23 cellular contexts compared by ENCODE assay signal in the genomic region with DNA sequence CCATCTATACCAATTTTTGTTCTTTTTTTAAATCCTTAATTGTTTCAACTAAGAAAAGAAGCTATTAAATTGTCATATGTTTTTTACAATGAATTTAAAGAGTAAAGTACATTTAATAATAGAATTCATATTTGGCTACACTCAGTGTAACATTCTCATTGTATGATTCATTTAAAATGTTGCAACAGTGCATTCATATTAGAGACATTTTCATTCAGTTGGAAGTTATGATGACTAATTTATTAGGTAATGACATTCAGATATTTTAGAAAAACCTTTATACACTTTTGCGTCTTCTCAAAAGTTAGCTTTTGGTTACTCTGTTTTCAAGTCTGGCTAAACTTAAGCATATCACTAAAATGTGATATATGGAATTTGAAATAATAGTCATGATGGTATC.
DNase-seq lines count a peak whose midpoint lies in the region; ATAC-seq and TF ChIP-seq lines count a peak whose summit lies in the region.
"Had no signal": no experiment of that assay in that cellular context is flagged by ENCODE, and none has a peak within 500 bp of the region (broad histone marks: within the 10 kb centered on the region; RNA-seq: fewer than 3 reads in every experiment).

No MANE protein-coding gene starts in this region.

- no peak overlapping the region for H3K23ac ChIP-seq in IMR-90 (ENCODE audit: low read depth, low read length)

- CTCF ChIA-PET in IMR-90 (lab: Yijun Ruan, JAX) (no interaction called here), mammary epithelial cell (lab: Charles Lee; ENCODE audit: low non-redundant PET) (no interaction called here)

- dilution Hi-C loops in IMR-90 (cut with HindIII; ENCODE audit: low sequenced_read_pairs, unreplicated experiment) (no loop called here), mammary epithelial cell (cut with HindIII; ENCODE audit: low sequenced_read_pairs) (no loop called here)

- ATAC-seq in IMR-90 (ENCODE audit: low read depth) (no peak), GM21737 (IDR thresholded peaks at IDR 0.05; ENCODE audit: unreplicated experiment) (no peak), left colon (no peak)
- ATAC-seq: natural killer cell treated with Interleukin-12 subunit alpha and Interleukin-12 subunit beta and Interleukin-15 and Interleukin-18, amount 100 ng/mL, for 72 hours had no signal

- no peak overlapping the region for H2AK5ac ChIP-seq in IMR-90 (ENCODE audit: low read depth, low read length)

- no peak overlapping the region for H2BK120ac ChIP-seq in IMR-90 (ENCODE audit: low read depth, low read length)

- H3K9me3 Mint-ChIP-seq in osteocyte (ENCODE audit: unreplicated experiment): peaks cover 26% of the 10 kb centered on the region

- H2AK9ac ChIP-seq in IMR-90 (replicated peaks; ENCODE audit: low read depth, low read length, poor library complexity): no peak overlapping the region

- peaks cover 9% of the 10 kb centered on the region for H3K4me1 Mint-ChIP-seq in osteocyte (ENCODE audit: unreplicated experiment)
- H3K4me1 Mint-ChIP-seq: activated CD4-positive, alpha-beta T cell treated with anti-CD3 and anti-CD28 coated beads, Interleukin-2, amount 10 ng/mL, durations not matched to agents 7 days and 5 days; endodermal cell had no signal

- H3K4me2 ChIP-seq in IMR-90 (ENCODE audit: low read depth, low read length) (no peak overlapping the region), mammary epithelial cell (ENCODE audit: insufficient read depth, low read depth, low read length) (peak overlapping the region; percentile 16)

- H3K27ac Mint-ChIP-seq in osteocyte (ENCODE audit: unreplicated experiment): no peak overlapping the region
- H3K27ac Mint-ChIP-seq: activated CD4-positive, alpha-beta T cell treated with anti-CD3 and anti-CD28 coated beads, Interleukin-2, amount 10 ng/mL, durations not matched to agents 7 days and 5 days; endodermal cell; natural killer cell treated with Interleukin-12 subunit alpha and Interleukin-12 subunit beta and Interleukin-15 and Interleukin-18, amount 100 ng/mL, for 72 hours had no signal

- peaks cover 5% of the 10 kb centered on the region for H3K9me3 ChIP-seq in IMR-90 (ENCODE audit: control insufficient read depth, insufficient read depth, low read length)
- peaks cover 5% of the 10 kb centered on the region for H3K9me3 ChIP-seq in mammary epithelial cell (replicated peaks; ENCODE audit: insufficient read depth, low read length)
- H3K9me3 ChIP-seq: prostate gland had no signal

- H3K27me3 ChIP-seq in IMR-90 (ENCODE audit: control insufficient read depth, insufficient read depth, low read length): no peaks in the 10 kb centered on the region
- no peaks in the 10 kb centered on the region for H3K27me3 ChIP-seq in mammary epithelial cell (ENCODE audit: insufficient read depth, low read length)

- H3K9ac ChIP-seq in IMR-90 (ENCODE audit: low read depth, low read length): no peak overlapping the region
- H3K9ac ChIP-seq in mammary epithelial cell (ENCODE audit: insufficient read depth, low read length): no peak overlapping the region

- H4K5ac ChIP-seq in IMR-90 (ENCODE audit: low read depth, low read length): no peak overlapping the region

- DNase-seq in AG10803 (ENCODE audit: low read depth) (peak; percentile 26), IMR-90 (peak; percentile 72), mammary epithelial cell (peak; percentile 45), iris pigment epithelial cell (ENCODE audit: low read depth) (peak; percentile 80), left colon (no peak), osteocyte (ENCODE audit: extremely low spot score, unreplicated experiment) (no peak)
- DNase-seq in activated effector memory CD4-positive, alpha-beta T cell treated with Interleukin-2 at 50 U/mL for 16 hours: no peak
- DNase-seq: activated CD4-positive, alpha-beta T cell treated with anti-CD3 and anti-CD28 coated beads, Interleukin-2, amount 10 ng/mL, durations not matched to agents 7 days and 5 days; activated CD8-positive, alpha-beta memory T cell treated with anti-CD3 and anti-CD28 coated beads, Interleukin-2, amount 50 U/mL, for 4 hours; activated effector memory CD4-positive, alpha-beta T cell treated with anti-CD3 and anti-CD28 coated beads, Interleukin-2, amount 50 U/mL, for 16 hours; endodermal cell; GDM1; KG1; NCI-H1092 treated with DMSO at 0.1 percent for 48 hours; NCI-H2081 treated with DMSO at 0.1 percent for 48 hours; NCI-H510A treated with DMSO at 0.1 percent for 48 hours; SHP77; stimulated activated CD4-positive, alpha-beta T cell treated with anti-CD3 and anti-CD28 coated beads, Interleukin-4, amount 100 ng/mL, for 4 hours; T-helper 1 cell had no signal

- H3K4me1 ChIP-seq in IMR-90 (ENCODE audit: control insufficient read depth, insufficient read depth, low read length): no peaks in the 10 kb centered on the region
- no peaks in the 10 kb centered on the region for H3K4me1 ChIP-seq in mammary epithelial cell (ENCODE audit: insufficient read depth, low read length)
- H3K4me1 ChIP-seq: prostate gland had no signal

- H3K14ac ChIP-seq in IMR-90 (replicated peaks; ENCODE audit: low read depth, low read length): no peak overlapping the region

- no peaks in the 10 kb centered on the region for H3K36me3 ChIP-seq in IMR-90 (ENCODE audit: control insufficient read depth, insufficient read depth, low read length)
- H3K36me3 ChIP-seq in mammary epithelial cell (ENCODE audit: insufficient read depth, low read length): no peaks in the 10 kb centered on the region
- H3K36me3 ChIP-seq: prostate gland had no signal

- H3K27ac ChIP-seq in IMR-90 (ENCODE audit: insufficient read depth, low read length) (no peak overlapping the region), mammary epithelial cell (ENCODE audit: insufficient read depth, low read depth, low read length) (no peak overlapping the region)
- H3K27ac ChIP-seq: C4-2B, prostate gland had no signal

- H3K4me3 ChIP-seq in AG10803 (ENCODE audit: low read length) (no peak overlapping the region), IMR-90 (ENCODE audit: insufficient read depth, low read depth, low read length) (no peak overlapping the region), mammary epithelial cell (replicated peaks in 1 of 3; ENCODE audit: insufficient read depth in 1 of 3, low read depth in 2 of 3, low read length in 3 of 3) (no peak overlapping the region)
- H3K4me3 ChIP-seq: prostate gland had no signal

- TF ChIP-seq CTCF in AG10803 (conservative IDR thresholded peaks at IDR 0.05; ENCODE audit: low read length) (no peak), IMR-90 (conservative IDR thresholded peaks at IDR 0.05; ENCODE audit: low read depth, low read length) (no peak), mammary epithelial cell (conservative IDR thresholded peaks at IDR 0.05 in 1 of 2, IDR thresholded peaks at IDR 0.05 in 1 of 2; ENCODE audit: extremely low read depth in 1 of 2, insufficient read depth in 1 of 2, low read depth in 1 of 2, low read length in 2 of 2) (no peak), osteocyte (IDR thresholded peaks at IDR 0.05) (no peak)

- no peaks in the 10 kb centered on the region for H3K9me1 ChIP-seq in IMR-90 (ENCODE audit: insufficient read depth, low read length)

- TF ChIP-seq RAD21 in IMR-90 (IDR thresholded peaks at IDR 0.05; ENCODE audit: low read length): no peak

- intact Hi-C loops in IMR-90 (cut with micrococcal nuclease) (no loop called here), mammary epithelial cell (cut with micrococcal nuclease) (no loop called here), left colon (cut with DNase I, micrococcal nuclease) (no loop called here)

- H3K79me1 ChIP-seq in IMR-90 (ENCODE audit: low read depth in 1 of 2, low read length in 2 of 2): no peaks in the 10 kb centered on the region

- no peak overlapping the region for H3K18ac ChIP-seq in IMR-90 (ENCODE audit: low read depth, low read length)

- no peak for TF ChIP-seq POLR2A in IMR-90 (IDR thresholded peaks at IDR 0.05; ENCODE audit: low read depth, low read length)

- H4K20me1 ChIP-seq in IMR-90 (ENCODE audit: insufficient read depth, low read length): no peaks in the 10 kb centered on the region
- no peaks in the 10 kb centered on the region for H4K20me1 ChIP-seq in mammary epithelial cell (ENCODE audit: insufficient read depth, low read length)

- no peak overlapping the region for H4K8ac ChIP-seq in IMR-90 (ENCODE audit: low read depth in 2 of 2, low read length in 2 of 2)

- no TSS peak for BruUV-seq in IMR-90 (replicated peaks; lab: Mats Ljungman, UMichigan)
- BruUV-seq in mammary epithelial cell (replicated peaks; lab: Mats Ljungman, UMichigan): no TSS peak

- H4K91ac ChIP-seq in IMR-90 (ENCODE audit: insufficient read depth, low read depth, low read length): no peak overlapping the region

- H2BK15ac ChIP-seq in IMR-90 (ENCODE audit: low read depth, low read length): no peak overlapping the region

- H2BK5ac ChIP-seq in IMR-90 (ENCODE audit: low read depth, low read length, poor library complexity, severe bottlenecking): peak overlapping the region; percentile 67

- in situ Hi-C loops in IMR-90 (cut with MboI; ENCODE audit: low sequenced_read_pairs) (no loop called here), mammary epithelial cell (cut with MboI; ENCODE audit: low sequenced_read_pairs in 2 of 2) (no loop called here)

- no peak overlapping the region for H3K4ac ChIP-seq in IMR-90 (ENCODE audit: low read depth, low read length)

- H2AFZ ChIP-seq in IMR-90 (replicated peaks; ENCODE audit: low read length, poor library complexity): no peak overlapping the region
- H2AFZ ChIP-seq in mammary epithelial cell (ENCODE audit: low read depth, low read length): no peak overlapping the region

- no peak overlapping the region; the same call in 1 of the 2 replicates for H3K56ac ChIP-seq in IMR-90 (ENCODE audit: extremely low read depth, insufficient read depth, low read length)

- H2BK20ac ChIP-seq in IMR-90 (ENCODE audit: low read depth, low read length): no peak overlapping the region

- H3K36me3 Mint-ChIP-seq in osteocyte (ENCODE audit: unreplicated experiment): no peaks in the 10 kb centered on the region

- WGBS in IMR-90 (ENCODE audit: extremely low coverage in 2 of 2, insufficient read length in 1 of 2), 2 experiments: no CpG with 5 or more reads among the region's 1 CpG
- WGBS in mammary epithelial cell (ENCODE audit: low coverage, missing lambda C conversion rate): 0% methylated on average over 1 of the region's 1 CpG

- H3K4me3 Mint-ChIP-seq in osteocyte (ENCODE audit: unreplicated experiment): no peak overlapping the region
- H3K4me3 Mint-ChIP-seq: activated CD4-positive, alpha-beta T cell treated with anti-CD3 and anti-CD28 coated beads, Interleukin-2, amount 10 ng/mL, durations not matched to agents 7 days and 5 days; endodermal cell; natural killer cell treated with Interleukin-12 subunit alpha and Interleukin-12 subunit beta and Interleukin-15 and Interleukin-18, amount 100 ng/mL, for 72 hours had no signal

- POLR2A ChIA-PET in IMR-90 (lab: Charles Lee; ENCODE audit: unreplicated experiment): no interaction called here

- H3K27me3 Mint-ChIP-seq in osteocyte (ENCODE audit: unreplicated experiment): no peaks in the 10 kb centered on the region
- H3K27me3 Mint-ChIP-seq: activated CD4-positive, alpha-beta T cell treated with anti-CD3 and anti-CD28 coated beads, Interleukin-2, amount 10 ng/mL, durations not matched to agents 7 days and 5 days; natural killer cell treated with Interleukin-12 subunit alpha and Interleukin-12 subunit beta and Interleukin-15 and Interleukin-18, amount 100 ng/mL, for 72 hours had no signal

- H3K79me2 ChIP-seq in mammary epithelial cell (ENCODE audit: insufficient read depth, low read length): no peaks in the 10 kb centered on the region

TF ChIP-seq in IMR-90, 13 proteins besides CTCF, POLR2A, EP300 and RAD21 (continues in another document):
- TF ChIP-seq CEBPB (IDR thresholded peaks at IDR 0.05; ENCODE audit: low read depth, low read length): peak; percentile 95

Comparison
In these comparisons a context has a peak if more than half of its experiments do, and no peak if none do; other contexts are left out.
1. DNase-seq: peak in AG10803 (single experiment), IMR-90 (single experiment), mammary epithelial cell (single experiment) and iris pigment epithelial cell (single experiment); none in left colon (0 of 2), activated effector memory CD4-positive, alpha-beta T cell treated with Interleukin-2 at 50 U/mL for 16 hours (single experiment) and osteocyte (single experiment).